Comparison of ENCODE assay signal across 9 cellular contexts in genomic region chr1:99659755-99660210, GRCh38. TPM values are rescaled to one million over a fixed set of nuclear protein-coding genes. Genes with fewer than 3 reads are reported as not detected.
DNase-seq lines count a peak whose midpoint lies in the region; ATAC-seq and TF ChIP-seq lines count a peak whose summit lies in the region.
"Had no signal": no experiment of that assay in that cellular context is flagged by ENCODE, and none has a peak within 500 bp of the region (broad histone marks: within the 10 kb centered on the region; RNA-seq: fewer than 3 reads in every experiment).

No MANE protein-coding gene starts in this region.

- TF ChIP-seq POLR2A in upper lobe of left lung (IDR thresholded peaks at IDR 0.05) = no peak
- TF ChIP-seq POLR2A in testis (IDR thresholded peaks at IDR 0.05) = no peak

- H3K27me3 ChIP-seq in upper lobe of left lung (no peaks in the 10 kb centered on the region), testis (no peaks in the 10 kb centered on the region)

- H3K27ac ChIP-seq in upper lobe of left lung (peak overlapping the region; percentile 21 to 82 (median 42)), caudate nucleus (ENCODE audit: low read depth, low read length) (no peak overlapping the region), testis (peak overlapping the region in 1 of 2 donors; percentile 78)

- no peak for TF ChIP-seq EP300 in upper lobe of left lung (IDR thresholded peaks at IDR 0.05)

- POLR2A ChIA-PET in MCF 10A (lab: Yijun Ruan, JAX) = interaction anchor here (1.3 to 7.8 kb wide), 5 partner anchors 12 to 105 kb away, joined by 4 to 148 read pairs (median 15); partner anchors contain the start of gene PALMD

- no peak overlapping the region for H3K4me3 Mint-ChIP-seq in MCF 10A (ENCODE audit: unreplicated experiment)
- H3K4me3 Mint-ChIP-seq: stimulated activated naive CD8-positive, alpha-beta T cell treated with anti-CD3 and anti-CD28 coated beads, Interleukin-15, Interleukin-2, amounts not matched to agents 100 ng/mL and 50 ng/mL, for 24 hours had no signal

- CTCF ChIA-PET in MCF 10A (lab: Yijun Ruan, JAX) = interaction anchor here (0.6 to 6.8 kb wide), 6 partner anchors 9 to 178 kb away, joined by 3 to 38 read pairs (median 4); partner anchors contain the start of gene PALMD

- H3K36me3 Mint-ChIP-seq in MCF 10A (ENCODE audit: insufficient read depth, unreplicated experiment) = peaks cover 4% of the 10 kb centered on the region

- no peaks in the 10 kb centered on the region for H3K9me3 Mint-ChIP-seq in MCF 10A (ENCODE audit: unreplicated experiment)
- H3K9me3 Mint-ChIP-seq: stimulated activated naive CD8-positive, alpha-beta T cell treated with anti-CD3 and anti-CD28 coated beads, Interleukin-15, Interleukin-2, amounts not matched to agents 100 ng/mL and 50 ng/mL, for 24 hours had no signal

- H3K36me3 ChIP-seq in upper lobe of left lung (no peaks in the 10 kb centered on the region), testis (ENCODE audit: low read depth, missing control alignments) (no peaks in the 10 kb centered on the region)

- peaks cover 29% of the 10 kb centered on the region for H3K4me1 Mint-ChIP-seq in MCF 10A (ENCODE audit: insufficient read depth, unreplicated experiment)

- no TSS peak for BruUV-seq in MCF 10A (replicated peaks; lab: Mats Ljungman, UMichigan)

- DNase-seq in LNCaP clone FGC (ENCODE audit: low read depth) (peak; percentile 91), MCF 10A (ENCODE audit: unreplicated experiment) (peak; percentile 94), left lobe of liver (ENCODE audit: low spot score) (no peak), upper lobe of left lung (no peak), GM03348 (ENCODE audit: low spot score) (no peak), caudate nucleus (lab: John Stamatoyannopoulos, UW) (no peak), testis (no peak)
- DNase-seq: cerebellar nuclear complex had no signal

- WGBS in upper lobe of left lung, 2 donors = 50 to 55% methylated on average over 2 of the region's 2 CpGs
- WGBS in testis, 2 donors = 48 to 72% methylated on average over 2 of the region's 2 CpGs

- H3K4me1 ChIP-seq in upper lobe of left lung (peaks cover 22 to 46% (median 25%) of the 10 kb centered on the region in 4 donors), testis (peaks cover 13% of the 10 kb centered on the region)

- peak overlapping the region; percentile 78 for H3K27ac Mint-ChIP-seq in MCF 10A (ENCODE audit: low read depth, unreplicated experiment)
- H3K27ac Mint-ChIP-seq: stimulated activated naive CD8-positive, alpha-beta T cell treated with anti-CD3 and anti-CD28 coated beads, Interleukin-15, Interleukin-2, amounts not matched to agents 100 ng/mL and 50 ng/mL, for 24 hours had no signal

- H3K9me3 ChIP-seq in upper lobe of left lung (no peaks in the 10 kb centered on the region), testis (no peaks in the 10 kb centered on the region)

- H3K27me3 Mint-ChIP-seq in MCF 10A (ENCODE audit: insufficient read depth, unreplicated experiment) = no peaks in the 10 kb centered on the region

- no peak for TF ChIP-seq CTCF in LNCaP clone FGC (IDR thresholded peaks at IDR 0.05; ENCODE audit: control insufficient read depth, extremely low read depth, insufficient read depth)
- TF ChIP-seq CTCF in MCF 10A (IDR thresholded peaks at IDR 0.05; ENCODE audit: unreplicated experiment) = no peak
- TF ChIP-seq CTCF in upper lobe of left lung (IDR thresholded peaks at IDR 0.05) = no peak
- TF ChIP-seq CTCF in testis (IDR thresholded peaks at IDR 0.05) = no peak

- H3K4me3 ChIP-seq in LNCaP clone FGC (ENCODE audit: low read depth, low read length) = no peak overlapping the region
- no peak overlapping the region for H3K4me3 ChIP-seq in upper lobe of left lung
- H3K4me3 ChIP-seq in testis = no peak overlapping the region

- intact Hi-C loops in MCF 10A (cut with micrococcal nuclease) (no loop called here), testis (cut with DNase I; ENCODE audit: low total_unique reads) (no loop called here)

- ATAC-seq in left lobe of liver (peak; percentile 38), upper lobe of left lung (ENCODE audit: low FRiP score in 2 of 2) (no peak)

RNA-seq across cellular contexts. Expression of gene PALMD, which starts 13.9 kb away (rescaled TPM):
- 0.12 and 0.33 TPM in 2 replicates for total RNA-seq in MCF 10A (2022)
- 17.1 TPM for total RNA-seq in left lobe of liver
- 10 to 100 TPM; 11.0 to 30.6 (median 23.7) TPM for total RNA-seq in upper lobe of left lung
- total RNA-seq in testis = 10 to 100 TPM; 14.1 to 23.5 TPM
- 12.9 TPM for polyA plus RNA-seq in testis (ENCODE audit: insufficient read depth, low read depth, low replicate concordance)

Comparison
In these comparisons a context has a peak if more than half of its experiments do, and no peak if none do; other contexts are left out.
1. DNase-seq: peak in LNCaP clone FGC (single experiment) and MCF 10A (single experiment); none in left lobe of liver (single experiment), upper lobe of left lung (0 of 2), GM03348 (single experiment), caudate nucleus (0 of 61) and testis (single experiment).